In genomic region chr11:123653405-123653996, GRCh38 we compare ENCODE assay signal across 8 cellular contexts. TPM values are rescaled to one million over a fixed set of nuclear protein-coding genes. Genes with fewer than 3 reads are reported as not detected.
DNase-seq lines count a peak whose midpoint lies in the region; ATAC-seq and TF ChIP-seq lines count a peak whose summit lies in the region.

No MANE protein-coding gene starts in this region.

- no peaks in the 10 kb centered on the region for H3K36me3 ChIP-seq in stomach

- peaks cover 8% of the 10 kb centered on the region for H3K4me1 Mint-ChIP-seq in activated T-cell treated with anti-CD3 and anti-CD28 coated beads, Interleukin-2, amount 50 U/mL, for 24 hours (ENCODE audit: low read depth)
- H3K4me1 Mint-ChIP-seq in T-helper 17 cell: no peaks in the 10 kb centered on the region

- peak overlapping the region; percentile 68 for H3K4me3 Mint-ChIP-seq in activated T-cell treated with anti-CD3 and anti-CD28 coated beads, Interleukin-2, amount 50 U/mL, for 24 hours
- peak overlapping the region; percentile 67 for H3K4me3 Mint-ChIP-seq in T-helper 17 cell

- H3K4me1 ChIP-seq in right cardiac atrium (ENCODE audit: control insufficient read depth, insufficient read depth, low read length): no peaks in the 10 kb centered on the region
- peaks cover 9 to 22% (median 19%) of the 10 kb centered on the region in 4 donors for H3K4me1 ChIP-seq in stomach

- no peak for DNase-seq in activated T-cell treated with anti-CD3 and anti-CD28 coated beads, Interleukin-2, amount 50 U/mL, for 24 hours
- no peak for DNase-seq in activated T-cell treated with anti-CD3 and anti-CD28 coated beads, Interleukin-2, amount 50 U/mL, for 48 hours
- DNase-seq in T-helper 17 cell (no peak), right cardiac atrium (no peak), stomach (no peak), pons (ENCODE audit: low spot score) (no peak)
- no peak for DNase-seq in activated CD8-positive, alpha-beta memory T cell treated with anti-CD3 and anti-CD28 coated beads for 24 hours

- peaks cover 55% of the 10 kb centered on the region for H3K27me3 Mint-ChIP-seq in activated T-cell treated with anti-CD3 and anti-CD28 coated beads, Interleukin-2, amount 50 U/mL, for 24 hours
- H3K27me3 Mint-ChIP-seq in T-helper 17 cell: peaks cover 45% of the 10 kb centered on the region

- no peaks in the 10 kb centered on the region for H3K27me3 ChIP-seq in right cardiac atrium (ENCODE audit: control insufficient read depth, insufficient read depth)
- H3K27me3 ChIP-seq in stomach: peaks cover 0 to 69% (median 28%) of the 10 kb centered on the region in 3 donors

- no peak overlapping the region for H3K27ac Mint-ChIP-seq in activated T-cell treated with anti-CD3 and anti-CD28 coated beads, Interleukin-2, amount 50 U/mL, for 24 hours
- no peak overlapping the region for H3K27ac Mint-ChIP-seq in T-helper 17 cell

- H3K36me3 Mint-ChIP-seq in activated T-cell treated with anti-CD3 and anti-CD28 coated beads, Interleukin-2, amount 50 U/mL, for 24 hours (ENCODE audit: low read depth): no peaks in the 10 kb centered on the region
- peaks cover 7% of the 10 kb centered on the region for H3K36me3 Mint-ChIP-seq in T-helper 17 cell (ENCODE audit: low read depth)

- TF ChIP-seq EP300 in stomach (IDR thresholded peaks at IDR 0.05): no peak

- ATAC-seq in T-helper 17 cell (no peak), right cardiac atrium (no peak), GM18498 (IDR thresholded peaks at IDR 0.05; ENCODE audit: unreplicated experiment) (no peak)

- H3K9me3 Mint-ChIP-seq in activated T-cell treated with anti-CD3 and anti-CD28 coated beads, Interleukin-2, amount 50 U/mL, for 24 hours: no peaks in the 10 kb centered on the region

- no peak for TF ChIP-seq CTCF in stomach (IDR thresholded peaks at IDR 0.05)

- H3K27ac ChIP-seq in right cardiac atrium (ENCODE audit: low read length): no peak overlapping the region
- H3K27ac ChIP-seq in stomach: peak overlapping the region in 1 of 5 donors; percentile 71

- intact Hi-C loops in right cardiac atrium (cut with DNase I): loop anchor here in 1 of 4 donors (10.0 kb wide), 1 partner anchor 51 kb away; no protein-coding TSS in a partner anchor
- intact Hi-C loops in stomach (cut with DNase I; ENCODE audit: low total_unique reads): no loop called here

- peak overlapping the region; percentile 34 for H3K4me3 ChIP-seq in right cardiac atrium (ENCODE audit: low read length)
- H3K4me3 ChIP-seq in stomach: peak overlapping the region; percentile 53 to 80 (median 58)

- no peak for TF ChIP-seq POLR2A in stomach (IDR thresholded peaks at IDR 0.05)

- WGBS in right cardiac atrium: 6% methylated on average over 21 of the region's 21 CpGs
- whole genome bisulfite sequencing in stomach, 5 donors: 9 to 13% (median 10%) methylated on average over 20 to 21 of the region's 21 CpGs

- H3K9me3 ChIP-seq in T-helper 17 cell (ENCODE audit: control insufficient read depth, low read length, poor library complexity, severe bottlenecking) (peaks cover 2% of the 10 kb centered on the region), right cardiac atrium (ENCODE audit: control insufficient read depth, low read length) (no peaks in the 10 kb centered on the region), stomach (no peaks in the 10 kb centered on the region)

RNA-seq across cellular contexts. Expression of gene SCN3B, which starts 0.9 kb away (rescaled TPM):
- total RNA-seq in T-helper 17 cell: not detected
- under 1 TPM; 0.20 to 0.91 (median 0.57) TPM for total RNA-seq in right cardiac atrium
- polyA plus RNA-seq in right cardiac atrium: 0.41 TPM
- total RNA-seq in stomach: 1 to 10 TPM in 2 of 5 donors, not detected in 3; 1.4 to 2.2 TPM
- polyA plus RNA-seq in stomach: under 1 TPM; 0.15 to 0.38 (median 0.19) TPM
